In genomic region chrX:101390664-101391525, GRCh38 we compare ENCODE assay signal across 1 cellular context.
TF ChIP-seq lines count a peak whose summit lies in the region.

TSS of gene RPL36A (plus strand) at chrX:101391011. CDS start at chrX:101391044, 33 bp downstream.

TF ChIP-seq in HepG2, 621 proteins besides CTCF, POLR2A, EP300 and RAD21 (continued from another document and continues in another):
- TF ChIP-seq USF2 (IDR thresholded peaks at IDR 0.05; ENCODE audit: low read depth, low read length), result no peak
- TF ChIP-seq USF2 (CRISPR knock-in tag; IDR thresholded peaks at IDR 0.05; ENCODE audit: borderline replicate concordance), result no peak
- no peak for TF ChIP-seq ZNF761 (CRISPR knock-in tag; conservative IDR thresholded peaks at IDR 0.05)
- no peak for TF ChIP-seq BRCA1 (CRISPR knock-in tag; IDR thresholded peaks at IDR 0.05)
- no peak for TF ChIP-seq WIZ (CRISPR knock-in tag; IDR thresholded peaks at IDR 0.05)
- no peak for TF ChIP-seq ZNF577 (CRISPR knock-in tag; IDR thresholded peaks at IDR 0.05; ENCODE audit: borderline replicate concordance, low read depth)
- no peak for TF ChIP-seq FOXJ3 (CRISPR knock-in tag; IDR thresholded peaks at IDR 0.05; ENCODE audit: borderline replicate concordance)
- no peak for TF ChIP-seq ZFP36L1 (CRISPR knock-in tag; IDR thresholded peaks at IDR 0.05)
- no peak for TF ChIP-seq ZNF318 (CRISPR knock-in tag; IDR thresholded peaks at IDR 0.05)
- no peak for TF ChIP-seq SIN3B (IDR thresholded peaks at IDR 0.05; ENCODE audit: low read length)
- TF ChIP-seq ZNF232 (CRISPR knock-in tag; IDR thresholded peaks at IDR 0.05; ENCODE audit: borderline replicate concordance), result no peak
- no peak for TF ChIP-seq ZNF234 (CRISPR knock-in tag; conservative IDR thresholded peaks at IDR 0.05)
- TF ChIP-seq ZNF343 (CRISPR knock-in tag; IDR thresholded peaks at IDR 0.05), result no peak; the same call in 1 of the 2 replicates
- no peak for TF ChIP-seq TRAFD1 (CRISPR knock-in tag; IDR thresholded peaks at IDR 0.05; ENCODE audit: borderline replicate concordance)
- no peak for TF ChIP-seq NR0B2 (CRISPR knock-in tag; IDR thresholded peaks at IDR 0.05)
- TF ChIP-seq TBP (CRISPR knock-in tag; IDR thresholded peaks at IDR 0.05), result no peak
- TF ChIP-seq ZNF256 (CRISPR knock-in tag; conservative IDR thresholded peaks at IDR 0.05), result no peak
- TF ChIP-seq E2F5 (CRISPR knock-in tag; conservative IDR thresholded peaks at IDR 0.05), result no peak
- TF ChIP-seq ATF7-NPFF (CRISPR knock-in tag; IDR thresholded peaks at IDR 0.05; ENCODE audit: low read depth), result no peak
- TF ChIP-seq ZNF570 (CRISPR knock-in tag; IDR thresholded peaks at IDR 0.05; ENCODE audit: borderline replicate concordance), result no peak
- no peak for TF ChIP-seq TSC22D2 (CRISPR knock-in tag; IDR thresholded peaks at IDR 0.05; ENCODE audit: borderline replicate concordance)
- peak; percentile 75 for TF ChIP-seq DR1 (CRISPR knock-in tag; IDR thresholded peaks at IDR 0.05)
- TF ChIP-seq KDM3A (CRISPR knock-in tag; IDR thresholded peaks at IDR 0.05; ENCODE audit: low read depth), result 0 out of 2 replicates have a peak, but pooled peaks have one; percentile 48
- peak; percentile 23; the same call in 1 of the 2 replicates for TF ChIP-seq GMEB1 (CRISPR knock-in tag; IDR thresholded peaks at IDR 0.05; ENCODE audit: borderline replicate concordance)
- TF ChIP-seq ZNF441 (CRISPR knock-in tag; IDR thresholded peaks at IDR 0.05; ENCODE audit: borderline replicate concordance), result no peak
- peak; percentile 78 for TF ChIP-seq ARID4A (CRISPR knock-in tag; IDR thresholded peaks at IDR 0.05; ENCODE audit: borderline replicate concordance)
- TF ChIP-seq SALL2 (CRISPR knock-in tag; IDR thresholded peaks at IDR 0.05), result 0 out of 2 replicates have a peak, but pooled peaks have one; percentile 64
- TF ChIP-seq HDAC1 (CRISPR knock-in tag; IDR thresholded peaks at IDR 0.05), result no peak
- TF ChIP-seq PRPF4 (IDR thresholded peaks at IDR 0.05; ENCODE audit: low read depth, low read length, poor library complexity, severe bottlenecking), result no peak
- no peak for TF ChIP-seq RFX3 (CRISPR knock-in tag; IDR thresholded peaks at IDR 0.05)
- no peak for TF ChIP-seq ZNF432 (CRISPR knock-in tag; IDR thresholded peaks at IDR 0.05; ENCODE audit: borderline replicate concordance)
- peak; percentile 80 for TF ChIP-seq XRCC5 (optimal IDR thresholded peaks at IDR 0.05; ENCODE audit: low read length)
- no peak for TF ChIP-seq TCF7 (IDR thresholded peaks at IDR 0.05; ENCODE audit: low read depth)
- no peak for TF ChIP-seq CHCHD3 (CRISPR knock-in tag; IDR thresholded peaks at IDR 0.05)
- no peak for TF ChIP-seq ZSCAN21 (CRISPR knock-in tag; IDR thresholded peaks at IDR 0.05; ENCODE audit: borderline replicate concordance)
- no peak for TF ChIP-seq ZNF543 (CRISPR knock-in tag; IDR thresholded peaks at IDR 0.05)
- TF ChIP-seq NR1H2 (CRISPR knock-in tag; IDR thresholded peaks at IDR 0.05; ENCODE audit: borderline replicate concordance, low read depth), result no peak
- TF ChIP-seq TMF1 (CRISPR knock-in tag; IDR thresholded peaks at IDR 0.05; ENCODE audit: low read depth), result no peak
- peak; percentile 54; the same call in 1 of the 2 replicates for TF ChIP-seq NR2C2 (CRISPR knock-in tag; IDR thresholded peaks at IDR 0.05; ENCODE audit: borderline replicate concordance)
- TF ChIP-seq U2AF1 (optimal IDR thresholded peaks at IDR 0.05; ENCODE audit: low read depth, low read length), result no peak
- TF ChIP-seq CSRNP2 (CRISPR knock-in tag; conservative IDR thresholded peaks at IDR 0.05; ENCODE audit: low read depth), result no peak
